24 cellular contexts compared by ENCODE assay signal in the genomic region with DNA sequence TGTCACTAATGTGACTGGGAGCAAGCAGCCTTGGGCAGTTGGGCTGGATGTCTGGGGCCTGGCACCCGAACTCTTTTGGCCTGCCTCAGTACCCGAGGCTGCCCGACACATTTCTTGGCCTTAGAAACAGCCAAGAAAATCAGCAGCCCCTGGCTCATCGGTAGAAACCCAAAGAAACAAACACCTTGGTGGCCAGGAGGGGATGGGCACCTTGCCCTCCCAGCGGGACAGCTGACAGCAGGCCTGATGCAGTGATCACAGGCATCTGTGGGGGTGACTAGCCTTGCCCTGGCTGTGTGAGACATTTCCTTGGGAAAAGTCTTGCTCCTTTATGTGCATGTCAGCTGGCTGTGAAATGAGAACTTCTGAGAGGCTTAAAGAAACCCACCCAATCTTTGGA.
DNase-seq lines count a peak whose midpoint lies in the region; ATAC-seq and TF ChIP-seq lines count a peak whose summit lies in the region.
"Had no signal": no experiment of that assay in that cellular context is flagged by ENCODE, and none has a peak within 500 bp of the region (broad histone marks: within the 10 kb centered on the region; RNA-seq: fewer than 3 reads in every experiment).

No MANE protein-coding gene starts in this region.

- H3K4me3 Mint-ChIP-seq in osteocyte (ENCODE audit: unreplicated experiment) = no peak overlapping the region
- H3K4me3 Mint-ChIP-seq: activated naive CD4-positive, alpha-beta T cell treated with anti-CD3 and anti-CD28 coated beads, Interleukin-2, amount 50 U/mL, for 24 hours; CD4-positive, alpha-beta T cell; immature natural killer cell; stimulated activated memory B cell treated with anti-CD40 and anti-IgM and Interleukin-4, amounts not matched to agents 10 μg/mL and 1 μg/mL and 100 μg/mL, for 72 hours had no signal

- no peak for TF ChIP-seq CTCF in left ventricle myocardium inferior (IDR thresholded peaks at IDR 0.05; ENCODE audit: borderline replicate concordance)
- TF ChIP-seq CTCF in osteocyte (IDR thresholded peaks at IDR 0.05) = no peak

- H3K36me3 ChIP-seq in left ventricle myocardium inferior = no peaks in the 10 kb centered on the region
- no peaks in the 10 kb centered on the region for H3K36me3 ChIP-seq in SJCRH30
- H3K36me3 ChIP-seq: left lung, neutrophil had no signal

- H3K4me1 Mint-ChIP-seq in osteocyte (ENCODE audit: unreplicated experiment) = no peaks in the 10 kb centered on the region
- H3K4me1 Mint-ChIP-seq: immature natural killer cell had no signal

- no peak overlapping the region for H3K4me3 ChIP-seq in left ventricle myocardium inferior
- H3K4me3 ChIP-seq in SJCRH30 = no peak overlapping the region
- H3K4me3 ChIP-seq: left lung, psoas muscle had no signal

- H3K36me3 Mint-ChIP-seq in osteocyte (ENCODE audit: unreplicated experiment) = no peaks in the 10 kb centered on the region
- H3K36me3 Mint-ChIP-seq: activated naive CD4-positive, alpha-beta T cell treated with anti-CD3 and anti-CD28 coated beads, Interleukin-2, amount 50 U/mL, for 24 hours; immature natural killer cell; stimulated activated memory B cell treated with anti-CD40 and anti-IgM and Interleukin-4, amounts not matched to agents 10 μg/mL and 1 μg/mL and 100 μg/mL, for 72 hours had no signal

- H3K27me3 Mint-ChIP-seq in osteocyte (ENCODE audit: unreplicated experiment) = peaks cover 3% of the 10 kb centered on the region
- H3K27me3 Mint-ChIP-seq: activated naive CD4-positive, alpha-beta T cell treated with anti-CD3 and anti-CD28 coated beads, Interleukin-2, amount 50 U/mL, for 24 hours; CD4-positive, alpha-beta T cell had no signal

- DNase-seq in cardiac septum (ENCODE audit: low spot score) = peak; percentile 36
- no peak for DNase-seq in left ventricle myocardium inferior
- DNase-seq in ecto neural progenitor cell (ENCODE audit: low spot score) = peak; percentile 29
- DNase-seq in osteocyte (ENCODE audit: extremely low spot score, unreplicated experiment) = peak; percentile 72
- DNase-seq in SJCRH30 = no peak
- no peak for DNase-seq in stimulated activated CD4-positive, alpha-beta T cell treated with anti-CD3 and anti-CD28 coated beads, Interleukin-4, amount 100 ng/mL, for 24 hours
- DNase-seq in GOT3 (lab: John Stamatoyannopoulos, UW) = no peak
- DNase-seq: activated CD4-positive, CD25-positive, alpha-beta regulatory T cell; AML-193; amygdala; immature natural killer cell; KBM-7; left lung; mesendoderm; NCI-H1105; NCI-H187; NCI-H82; psoas muscle; substantia nigra had no signal

- H3K27me3 ChIP-seq in left ventricle myocardium inferior (ENCODE audit: low read depth) = peaks cover 9% of the 10 kb centered on the region
- no peaks in the 10 kb centered on the region for H3K27me3 ChIP-seq in SJCRH30

- no peak overlapping the region for H3K27ac ChIP-seq in left ventricle myocardium inferior (replicated peaks)
- no peak overlapping the region for H3K27ac ChIP-seq in SJCRH30
- H3K27ac ChIP-seq: left lung, neutrophil, psoas muscle had no signal

- no peaks in the 10 kb centered on the region for H3K9me3 ChIP-seq in left ventricle myocardium inferior (replicated peaks)
- no peaks in the 10 kb centered on the region for H3K9me3 ChIP-seq in SJCRH30 (replicated peaks)
- H3K9me3 ChIP-seq: left lung, neutrophil, psoas muscle had no signal

- H3K9me3 Mint-ChIP-seq in osteocyte (ENCODE audit: unreplicated experiment) = no peaks in the 10 kb centered on the region
- H3K9me3 Mint-ChIP-seq: CD4-positive, alpha-beta T cell; immature natural killer cell; stimulated activated memory B cell treated with anti-CD40 and anti-IgM and Interleukin-4, amounts not matched to agents 10 μg/mL and 1 μg/mL and 100 μg/mL, for 72 hours had no signal

- ATAC-seq in HG02870 (IDR thresholded peaks at IDR 0.05; ENCODE audit: unreplicated experiment) = no peak
- ATAC-seq: left lung; psoas muscle; stimulated activated memory B cell treated with anti-CD40 and anti-IgM and Interleukin-4, amounts not matched to agents 10 μg/mL and 1 μg/mL and 100 μg/mL, for 72 hours had no signal

- peaks cover 8% of the 10 kb centered on the region for H3K4me1 ChIP-seq in left ventricle myocardium inferior
- no peaks in the 10 kb centered on the region for H3K4me1 ChIP-seq in SJCRH30
- H3K4me1 ChIP-seq: left lung, psoas muscle had no signal

- H3K27ac Mint-ChIP-seq in osteocyte (ENCODE audit: unreplicated experiment) = no peak overlapping the region
- H3K27ac Mint-ChIP-seq: activated naive CD4-positive, alpha-beta T cell treated with anti-CD3 and anti-CD28 coated beads, Interleukin-2, amount 50 U/mL, for 24 hours; CD4-positive, alpha-beta T cell; immature natural killer cell; stimulated activated memory B cell treated with anti-CD40 and anti-IgM and Interleukin-4, amounts not matched to agents 10 μg/mL and 1 μg/mL and 100 μg/mL, for 72 hours had no signal

- intact Hi-C loops in cardiac septum (cut with DNase I) = no loop called here
- intact Hi-C loops in left ventricle myocardium inferior (cut with micrococcal nuclease) = no loop called here

Comparison
In these comparisons a context has a peak if more than half of its experiments do, and no peak if none do; other contexts are left out.
1. DNase-seq: peak in cardiac septum (single experiment), ecto neural progenitor cell (single experiment) and osteocyte (single experiment); none in left ventricle myocardium inferior (single experiment), SJCRH30 (0 of 2), stimulated activated CD4-positive, alpha-beta T cell treated with anti-CD3 and anti-CD28 coated beads, Interleukin-4, amount 100 ng/mL, for 24 hours (single experiment) and GOT3 (single experiment).